Comparison of ENCODE assay signal across 18 cellular contexts in the genomic region with DNA sequence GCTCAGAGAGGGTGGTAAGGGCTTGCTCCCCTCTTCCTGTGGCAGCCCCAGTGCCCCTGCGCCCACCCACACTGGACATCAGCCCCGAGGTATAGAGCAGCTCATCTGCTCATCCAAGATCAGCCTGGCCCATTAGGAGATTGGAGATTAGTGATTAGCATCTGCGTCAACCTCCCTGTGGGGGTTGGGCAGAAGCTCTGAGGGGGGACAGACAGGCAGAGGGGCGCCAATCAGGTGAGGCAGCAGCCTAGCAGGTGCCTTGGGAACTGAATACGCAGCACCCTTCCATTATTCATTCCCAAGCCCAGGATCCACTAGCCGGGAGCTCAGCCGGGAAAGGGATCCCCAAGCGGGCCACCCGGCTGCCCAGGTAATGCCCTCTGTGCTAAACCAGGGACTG. TPM values are rescaled to one million over a fixed set of nuclear protein-coding genes. Genes with fewer than 3 reads are reported as not detected.
A peak's percentile ranks its signal among the peaks of the same experiment; 100 is the strongest.
DNase-seq lines count a peak whose midpoint lies in the region; ATAC-seq and TF ChIP-seq lines count a peak whose summit lies in the region.
"Had no signal": no experiment of that assay in that cellular context is flagged by ENCODE, and none has a peak within 500 bp of the region (broad histone marks: within the 10 kb centered on the region; RNA-seq: fewer than 3 reads in every experiment).

No MANE protein-coding gene starts in this region.

- H3F3A ChIP-seq in SK-N-SH (replicated peaks; ENCODE audit: insufficient read depth), result no peaks in the 10 kb centered on the region

- peak; percentile 15 for DNase-seq in SK-N-SH
- no peak for DNase-seq in ascending aorta (ENCODE audit: low spot score in 2 of 2)
- no peak for DNase-seq in tibial nerve (ENCODE audit: low spot score in 2 of 2)
- DNase-seq in stimulated activated naive CD4-positive, alpha-beta T cell treated with Interleukin-2 at 50 U/mL for 16 hours (lab: John Stamatoyannopoulos, UW), result no peak
- no peak for DNase-seq in breast epithelium (ENCODE audit: low spot score in 2 of 2)
- no peak for DNase-seq in activated T-helper 1 cell treated with anti-CD3 and anti-CD28 coated beads, Interleukin-12 subunit alpha, Interleukin-12 subunit beta, Interleukin-2, Interleukin-4 antibody, amounts not matched to agents 30 ng/mL and 10 ng/mL and 1 ng/mL, durations not matched to agents 14 hours and 24 hours and 36 hours (ENCODE audit: low spot score)
- DNase-seq: activated CD4-positive, alpha-beta T cell treated with anti-CD3 and anti-CD28 coated beads for 4 hours; hippocampal formation; naive B cell; NCI-H524 treated with DMSO at 0.1 percent for 48 hours; trophoblast cell had no signal

- no peak overlapping the region for H3K4me2 ChIP-seq in SK-N-SH

- 90% methylated on average over 5 of the region's 9 CpGs for WGBS in SK-N-SH (ENCODE audit: low lambda C conversion rate)
- WGBS in tibial nerve, 2 donors, result 87 to 92% methylated on average over 9 of the region's 9 CpGs

- H3K27me3 Mint-ChIP-seq in activated T-helper 1 cell treated with anti-CD3 and anti-CD28 coated beads, Interleukin-12 subunit alpha, Interleukin-12 subunit beta, Interleukin-2, Interleukin-4 antibody, amounts not matched to agents 30 ng/mL and 10 ng/mL and 1 ng/mL, durations not matched to agents 14 hours and 24 hours and 36 hours (ENCODE audit: insufficient read depth), result no peaks in the 10 kb centered on the region
- H3K27me3 Mint-ChIP-seq: naive B cell had no signal

- no peak overlapping the region for H3K27ac Mint-ChIP-seq in activated T-helper 1 cell treated with anti-CD3 and anti-CD28 coated beads, Interleukin-12 subunit alpha, Interleukin-12 subunit beta, Interleukin-2, Interleukin-4 antibody, amounts not matched to agents 30 ng/mL and 10 ng/mL and 1 ng/mL, durations not matched to agents 14 hours and 24 hours and 36 hours
- H3K27ac Mint-ChIP-seq: activated naive CD4-positive, alpha-beta T cell treated with anti-CD3 and anti-CD28 coated beads, Interleukin-2, amount 50 U/mL, for 72 hours; naive B cell had no signal

- TF ChIP-seq CTCF in SK-N-SH (IDR thresholded peaks at IDR 0.05) (no peak), ascending aorta (IDR thresholded peaks at IDR 0.05) (no peak), tibial nerve (IDR thresholded peaks at IDR 0.05) (no peak), breast epithelium (IDR thresholded peaks at IDR 0.05) (no peak)

- H3K27me3 ChIP-seq in SK-N-SH (ENCODE audit: insufficient read depth) (no peaks in the 10 kb centered on the region), ascending aorta (no peaks in the 10 kb centered on the region), muscle layer of duodenum (ENCODE audit: low read depth, low read length) (no peaks in the 10 kb centered on the region), tibial nerve (no peaks in the 10 kb centered on the region), breast epithelium (no peaks in the 10 kb centered on the region)

- H3K4me1 ChIP-seq in SK-N-SH (ENCODE audit: control insufficient read depth in 1 of 2, insufficient read depth in 2 of 2, low read depth in 1 of 2, low read length in 1 of 2), result no peaks in the 10 kb centered on the region; a peak in 1 of 4 replicates
- peaks cover 34 to 75% of the 10 kb centered on the region in 2 donors for H3K4me1 ChIP-seq in ascending aorta
- H3K4me1 ChIP-seq in muscle layer of duodenum (ENCODE audit: control insufficient read depth in 1 of 2, insufficient read depth in 2 of 2, low read length in 2 of 2), result peaks cover 2 to 69% of the 10 kb centered on the region in 2 donors
- peaks cover 0 to 43% (median 36%) of the 10 kb centered on the region in 4 donors for H3K4me1 ChIP-seq in tibial nerve
- no peaks in the 10 kb centered on the region for H3K4me1 ChIP-seq in breast epithelium

- H3K9ac ChIP-seq in SK-N-SH, result no peak overlapping the region

- CTCF ChIA-PET in SK-N-SH (lab: Yijun Ruan, JAX), result interaction anchor here (0.6 to 4.7 kb wide), 8 partner anchors 12 to 458 kb away, joined by 3 to 39 read pairs (median 4); a partner anchor contains a TSS

- TF ChIP-seq POLR2A in tibial nerve (IDR thresholded peaks at IDR 0.05) (no peak), breast epithelium (IDR thresholded peaks at IDR 0.05) (no peak)

- no peaks in the 10 kb centered on the region for H3K9me3 Mint-ChIP-seq in activated T-helper 1 cell treated with anti-CD3 and anti-CD28 coated beads, Interleukin-12 subunit alpha, Interleukin-12 subunit beta, Interleukin-2, Interleukin-4 antibody, amounts not matched to agents 30 ng/mL and 10 ng/mL and 1 ng/mL, durations not matched to agents 14 hours and 24 hours and 36 hours
- H3K9me3 Mint-ChIP-seq: activated naive CD4-positive, alpha-beta T cell treated with anti-CD3 and anti-CD28 coated beads, Interleukin-2, amount 50 U/mL, for 72 hours; naive B cell had no signal

- H2AFZ ChIP-seq in SK-N-SH (ENCODE audit: low read depth), result no peak overlapping the region

- H3K4me1 Mint-ChIP-seq in activated T-helper 1 cell treated with anti-CD3 and anti-CD28 coated beads, Interleukin-12 subunit alpha, Interleukin-12 subunit beta, Interleukin-2, Interleukin-4 antibody, amounts not matched to agents 30 ng/mL and 10 ng/mL and 1 ng/mL, durations not matched to agents 14 hours and 24 hours and 36 hours (ENCODE audit: low read depth), result no peaks in the 10 kb centered on the region

- no peak for TF ChIP-seq RAD21 in SK-N-SH (IDR thresholded peaks at IDR 0.05; ENCODE audit: low read length)

- POLR2A ChIA-PET in SK-N-SH (lab: Yijun Ruan, JAX), result interaction anchor here (1.0 kb wide), 1 partner anchor 13 kb away, joined by 3 read pairs; no protein-coding TSS in a partner anchor

- no peak for TF ChIP-seq EP300 in SK-N-SH (IDR thresholded peaks at IDR 0.05; ENCODE audit: borderline replicate concordance in 1 of 2, low read depth in 1 of 2, low read length in 1 of 2)
- no peak for TF ChIP-seq EP300 in tibial nerve (IDR thresholded peaks at IDR 0.05)

- H3K9me3 ChIP-seq in SK-N-SH (no peaks in the 10 kb centered on the region), ascending aorta (no peaks in the 10 kb centered on the region), muscle layer of duodenum (ENCODE audit: control insufficient read depth in 1 of 2, low read length in 2 of 2) (no peaks in the 10 kb centered on the region), tibial nerve (no peaks in the 10 kb centered on the region), breast epithelium (no peaks in the 10 kb centered on the region)

- H3K4me3 ChIP-seq in SK-N-SH (ENCODE audit: low read depth in 2 of 2, low read length in 1 of 2), result no peak overlapping the region
- no peak overlapping the region for H3K4me3 ChIP-seq in ascending aorta
- H3K4me3 ChIP-seq in muscle layer of duodenum (ENCODE audit: low read depth in 1 of 2, low read length in 2 of 2), result peak overlapping the region; percentile 39 to 77
- no peak overlapping the region for H3K4me3 ChIP-seq in tibial nerve
- H3K4me3 ChIP-seq in breast epithelium, result no peak overlapping the region
- H3K4me3 ChIP-seq: lung had no signal

- H3K27ac ChIP-seq in SK-N-SH (ENCODE audit: low read depth in 2 of 2, low read length in 1 of 2) (no peak overlapping the region), ascending aorta (peak overlapping the region; percentile 98), muscle layer of duodenum (ENCODE audit: low read length) (peak overlapping the region; percentile 45), tibial nerve (peak overlapping the region; percentile 42 to 99 (median 82)), breast epithelium (peak overlapping the region in 1 of 2 donors; percentile 97)
- H3K27ac ChIP-seq: 22Rv1, RWPE1 had no signal

- H3K36me3 ChIP-seq in SK-N-SH (replicated peaks in 1 of 2; ENCODE audit: control insufficient read depth in 1 of 2, insufficient read depth in 2 of 2, low read length in 1 of 2) (peaks cover 8 to 40% of the 10 kb centered on the region in 2 experiments), ascending aorta (peaks cover 99 to 100% of the 10 kb centered on the region in 2 donors), muscle layer of duodenum (ENCODE audit: control insufficient read depth in 1 of 2, insufficient read depth in 2 of 2, low read length in 2 of 2) (peaks cover 59 to 72% of the 10 kb centered on the region in 2 donors), tibial nerve (peaks cover 6 to 96% (median 16%) of the 10 kb centered on the region in 3 donors), breast epithelium (peaks cover 10% of the 10 kb centered on the region)

- no peak for ATAC-seq in SK-N-SH treated with all-trans-retinoic acid at 6 μM for 48 hours
- ATAC-seq: activated naive CD4-positive, alpha-beta T cell treated with anti-CD3 and anti-CD28 coated beads, Interleukin-2, amount 50 U/mL, for 72 hours; sciatic nerve had no signal

- intact Hi-C loops in ascending aorta (cut with DNase I), result no loop called here
- intact Hi-C loops in breast epithelium (cut with DNase I; ENCODE audit: low total_unique reads), result no loop called here
- intact Hi-C loops in activated T-helper 1 cell treated with anti-CD3 and anti-CD28 coated beads, Interleukin-12 subunit alpha, Interleukin-12 subunit beta, Interleukin-2, Interleukin-4 antibody, amounts not matched to agents 30 ng/mL and 10 ng/mL and 1 ng/mL, durations not matched to agents 14 hours and 24 hours and 36 hours (cut with micrococcal nuclease), result no loop called here

- H3K9me2 ChIP-seq in SK-N-SH, result no peaks in the 10 kb centered on the region

- H3K36me3 Mint-ChIP-seq in activated T-helper 1 cell treated with anti-CD3 and anti-CD28 coated beads, Interleukin-12 subunit alpha, Interleukin-12 subunit beta, Interleukin-2, Interleukin-4 antibody, amounts not matched to agents 30 ng/mL and 10 ng/mL and 1 ng/mL, durations not matched to agents 14 hours and 24 hours and 36 hours (ENCODE audit: low read depth), result peaks cover 4% of the 10 kb centered on the region
- H3K36me3 Mint-ChIP-seq: activated naive CD4-positive, alpha-beta T cell treated with anti-CD3 and anti-CD28 coated beads, Interleukin-2, amount 50 U/mL, for 72 hours; naive B cell had no signal

- no peaks in the 10 kb centered on the region for H4K20me1 ChIP-seq in SK-N-SH (ENCODE audit: insufficient read depth)

- H3K4me3 Mint-ChIP-seq in activated T-helper 1 cell treated with anti-CD3 and anti-CD28 coated beads, Interleukin-12 subunit alpha, Interleukin-12 subunit beta, Interleukin-2, Interleukin-4 antibody, amounts not matched to agents 30 ng/mL and 10 ng/mL and 1 ng/mL, durations not matched to agents 14 hours and 24 hours and 36 hours, result no peak overlapping the region
- H3K4me3 Mint-ChIP-seq: naive B cell had no signal

- H3K79me2 ChIP-seq in SK-N-SH (ENCODE audit: insufficient read depth), result no peaks in the 10 kb centered on the region

RNA-seq across cellular contexts. Expression of a gene that starts 11.0 kb away (rescaled TPM):
- 12.5 and 30.4 TPM in 2 replicates for polyA plus RNA-seq in SK-N-SH (2012; rRNA removed)
- 9.1 and 14.9 TPM in 2 replicates for polyA plus RNA-seq in SK-N-SH (2012; cell fraction: cytosol; rRNA removed)
- 70.2 and 73.7 TPM in 2 replicates for polyA plus RNA-seq in SK-N-SH (2012; cell fraction: nucleus; rRNA removed)
- total RNA-seq in ascending aorta (671 TPM), tibial nerve (100 to 1,000 TPM; 173 to 294 (median 253) TPM), breast epithelium (10 to 100 TPM; 13.9 to 54.1 (median 41.6) TPM)
- 10.2 and 13.7 TPM in 2 replicates for total RNA-seq in activated T-helper 1 cell treated with anti-CD3 and anti-CD28 coated beads, Interleukin-12 subunit alpha, Interleukin-12 subunit beta, Interleukin-2, Interleukin-4 antibody, amounts not matched to agents 30 ng/mL and 10 ng/mL and 1 ng/mL, durations not matched to agents 14 hours and 24 hours and 36 hours

RNA-seq across cellular contexts. Expression of a gene that starts 15.2 kb away (rescaled TPM):
- polyA plus RNA-seq in SK-N-SH (2012; rRNA removed), result 97.1 and 117 TPM in 2 replicates
- polyA plus RNA-seq in SK-N-SH (2012; cell fraction: cytosol; rRNA removed), result 55.2 and 84.3 TPM in 2 replicates
- polyA plus RNA-seq in SK-N-SH (2012; cell fraction: nucleus; rRNA removed), result 81.0 and 129 TPM in 2 replicates
- total RNA-seq in ascending aorta (1,262 TPM), tibial nerve (100 to 1,000 TPM; 591 to 706 (median 650) TPM), breast epithelium (100 to 1,000 TPM; 297 to 485 (median 411) TPM)
- total RNA-seq in activated T-helper 1 cell treated with anti-CD3 and anti-CD28 coated beads, Interleukin-12 subunit alpha, Interleukin-12 subunit beta, Interleukin-2, Interleukin-4 antibody, amounts not matched to agents 30 ng/mL and 10 ng/mL and 1 ng/mL, durations not matched to agents 14 hours and 24 hours and 36 hours, result 6.4 and 9.8 TPM in 2 replicates

RNA-seq across cellular contexts. Expression of a gene that starts 30.6 kb away (rescaled TPM):
- polyA plus RNA-seq in SK-N-SH (2012; rRNA removed), result 3.2 TPM in 2 replicates
- 0.73 and 1.2 TPM in 2 replicates for polyA plus RNA-seq in SK-N-SH (2012; cell fraction: cytosol; rRNA removed)
- polyA plus RNA-seq in SK-N-SH (2012; cell fraction: nucleus; rRNA removed), result 14.7 and 18.9 TPM in 2 replicates
- total RNA-seq in ascending aorta (1.3 TPM), tibial nerve (1 to 10 TPM in 1 of 4 donors, under 1 TPM in 3; 0.20 to 1.0 (median 0.67) TPM), breast epithelium (10 to 100 TPM in 1 of 3 donors, 1 to 10 TPM in 1, not detected in 1; 7.5 to 15.2 TPM)
- total RNA-seq in activated T-helper 1 cell treated with anti-CD3 and anti-CD28 coated beads, Interleukin-12 subunit alpha, Interleukin-12 subunit beta, Interleukin-2, Interleukin-4 antibody, amounts not matched to agents 30 ng/mL and 10 ng/mL and 1 ng/mL, durations not matched to agents 14 hours and 24 hours and 36 hours, result 0.17 TPM in 1 of 2 replicates, not detected in the other

RNA-seq across cellular contexts. Expression of a gene that starts 48.1 kb away (rescaled TPM):
- polyA plus RNA-seq in SK-N-SH (2012; rRNA removed), result not detected in 2 replicates
- not detected in 2 replicates for polyA plus RNA-seq in SK-N-SH (2012; cell fraction: cytosol; rRNA removed)
- not detected in 2 replicates for polyA plus RNA-seq in SK-N-SH (2012; cell fraction: nucleus; rRNA removed)
- not detected for total RNA-seq in ascending aorta
- not detected for total RNA-seq in tibial nerve
- total RNA-seq in breast epithelium, result not detected
- not detected in 2 replicates for total RNA-seq in activated T-helper 1 cell treated with anti-CD3 and anti-CD28 coated beads, Interleukin-12 subunit alpha, Interleukin-12 subunit beta, Interleukin-2, Interleukin-4 antibody, amounts not matched to agents 30 ng/mL and 10 ng/mL and 1 ng/mL, durations not matched to agents 14 hours and 24 hours and 36 hours
- total RNA-seq: activated naive CD4-positive, alpha-beta T cell treated with anti-CD3 and anti-CD28 coated beads, Interleukin-2, amount 50 U/mL, for 72 hours; sciatic nerve had no signal

Comparison
In these comparisons a context has a peak if more than half of its experiments do, and no peak if none do; other contexts are left out.
1. H3K27ac ChIP-seq: peak in ascending aorta (2 of 2), muscle layer of duodenum (single experiment) and tibial nerve (4 of 4); none in SK-N-SH (0 of 2).
2. H3K4me3 ChIP-seq: peak in muscle layer of duodenum (2 of 2); none in SK-N-SH (0 of 2), ascending aorta (0 of 2), tibial nerve (0 of 4) and breast epithelium (0 of 3).
3. RNA of a gene that starts 15.2 kb away (total RNA-seq): 1,262 TPM in ascending aorta (single experiment), 591 to 706 TPM in tibial nerve and 297 to 485 TPM in breast epithelium; 6.4 to 9.8 TPM in activated T-helper 1 cell treated with anti-CD3 and anti-CD28 coated beads, Interleukin-12 subunit alpha, Interleukin-12 subunit beta, Interleukin-2, Interleukin-4 antibody, amounts not matched to agents 30 ng/mL and 10 ng/mL and 1 ng/mL, durations not matched to agents 14 hours and 24 hours and 36 hours; every median in the first group is over 10 times any median in the second.